In the genomic region with DNA sequence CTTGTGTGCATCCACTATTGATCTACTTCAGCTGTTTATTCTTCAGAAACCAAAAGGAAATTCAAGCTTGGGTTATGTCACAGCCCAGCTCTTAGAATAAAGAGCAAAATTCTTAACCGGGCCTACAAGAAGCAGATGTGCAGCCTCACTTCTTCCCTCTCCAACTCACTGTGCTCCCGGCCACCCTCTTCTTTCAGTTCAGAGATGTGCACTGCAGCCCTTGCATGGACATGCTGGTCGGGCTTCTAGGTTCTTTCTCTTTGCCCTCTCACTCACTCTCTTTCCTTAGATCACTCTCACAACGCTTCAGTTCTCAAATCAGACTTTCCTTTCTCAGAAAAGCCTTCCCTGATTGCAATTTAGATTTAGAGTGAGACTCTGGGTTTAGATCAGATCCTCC, we compare ENCODE assay signal across 1 cellular context.
TF ChIP-seq lines count a peak whose summit lies in the region.

No MANE protein-coding gene starts in this region.

TF ChIP-seq in K562, 482 proteins besides CTCF, POLR2A, EP300 and RAD21 (continued from another document):
- TF ChIP-seq, protein P1, sequence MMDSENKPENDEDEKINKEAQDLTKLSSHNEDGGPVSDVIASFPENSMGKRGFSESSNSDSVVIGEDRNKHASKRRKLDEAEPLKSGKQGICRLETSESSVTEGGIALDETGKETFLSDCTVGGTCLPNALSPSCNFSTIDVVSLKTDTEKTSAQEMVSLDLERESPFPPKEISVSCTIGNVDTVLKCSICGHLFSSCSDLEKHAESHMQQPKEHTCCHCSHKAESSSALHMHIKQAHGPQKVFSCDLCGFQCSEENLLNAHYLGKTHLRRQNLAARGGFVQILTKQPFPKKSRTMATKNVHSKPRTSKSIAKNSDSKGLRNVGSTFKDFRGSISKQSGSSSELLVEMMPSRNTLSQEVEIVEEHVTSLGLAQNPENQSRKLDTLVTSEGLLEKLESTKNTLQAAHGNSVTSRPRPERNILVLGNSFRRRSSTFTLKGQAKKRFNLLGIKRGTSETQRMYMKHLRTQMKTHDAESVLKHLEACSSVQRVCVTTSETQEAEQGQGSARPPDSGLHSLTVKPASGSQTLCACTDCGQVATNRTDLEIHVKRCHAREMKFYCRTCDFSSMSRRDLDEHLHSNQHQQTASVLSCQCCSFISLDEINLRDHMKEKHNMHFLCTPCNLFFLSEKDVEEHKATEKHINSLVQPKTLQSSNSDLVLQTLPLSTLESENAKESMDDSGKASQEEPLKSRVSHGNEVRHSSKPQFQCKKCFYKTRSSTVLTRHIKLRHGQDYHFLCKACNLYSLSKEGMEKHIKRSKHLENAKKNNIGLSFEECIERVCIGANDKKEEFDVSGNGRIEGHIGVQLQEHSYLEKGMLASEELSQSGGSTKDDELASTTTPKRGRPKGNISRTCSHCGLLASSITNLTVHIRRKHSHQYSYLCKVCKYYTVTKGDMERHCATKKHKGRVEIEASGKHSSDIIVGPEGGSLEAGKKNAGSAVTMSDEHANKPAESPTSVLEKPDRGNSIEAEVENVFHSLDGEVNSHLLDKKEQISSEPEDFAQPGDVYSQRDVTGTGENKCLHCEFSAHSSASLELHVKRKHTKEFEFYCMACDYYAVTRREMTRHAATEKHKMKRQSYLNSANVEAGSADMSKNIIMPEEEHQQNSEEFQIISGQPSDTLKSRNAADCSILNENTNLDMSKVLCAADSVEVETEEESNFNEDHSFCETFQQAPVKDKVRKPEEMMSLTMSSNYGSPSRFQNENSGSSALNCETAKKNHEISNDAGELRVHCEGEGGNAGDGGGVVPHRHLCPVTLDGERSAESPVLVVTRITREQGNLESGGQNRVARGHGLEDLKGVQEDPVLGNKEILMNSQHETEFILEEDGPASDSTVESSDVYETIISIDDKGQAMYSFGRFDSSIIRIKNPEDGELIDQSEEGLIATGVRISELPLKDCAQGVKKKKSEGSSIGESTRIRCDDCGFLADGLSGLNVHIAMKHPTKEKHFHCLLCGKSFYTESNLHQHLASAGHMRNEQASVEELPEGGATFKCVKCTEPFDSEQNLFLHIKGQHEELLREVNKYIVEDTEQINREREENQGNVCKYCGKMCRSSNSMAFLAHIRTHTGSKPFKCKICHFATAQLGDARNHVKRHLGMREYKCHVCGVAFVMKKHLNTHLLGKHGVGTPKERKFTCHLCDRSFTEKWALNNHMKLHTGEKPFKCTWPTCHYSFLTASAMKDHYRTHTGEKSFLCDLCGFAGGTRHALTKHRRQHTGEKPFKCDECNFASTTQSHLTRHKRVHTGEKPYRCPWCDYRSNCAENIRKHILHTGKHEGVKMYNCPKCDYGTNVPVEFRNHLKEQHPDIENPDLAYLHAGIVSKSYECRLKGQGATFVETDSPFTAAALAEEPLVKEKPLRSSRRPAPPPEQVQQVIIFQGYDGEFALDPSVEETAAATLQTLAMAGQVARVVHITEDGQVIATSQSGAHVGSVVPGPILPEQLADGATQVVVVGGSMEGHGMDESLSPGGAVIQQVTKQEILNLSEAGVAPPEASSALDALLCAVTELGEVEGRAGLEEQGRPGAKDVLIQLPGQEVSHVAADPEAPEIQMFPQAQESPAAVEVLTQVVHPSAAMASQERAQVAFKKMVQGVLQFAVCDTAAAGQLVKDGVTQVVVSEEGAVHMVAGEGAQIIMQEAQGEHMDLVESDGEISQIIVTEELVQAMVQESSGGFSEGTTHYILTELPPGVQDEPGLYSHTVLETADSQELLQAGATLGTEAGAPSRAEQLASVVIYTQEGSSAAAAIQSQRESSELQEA (IDR thresholded peaks at IDR 0.05; ENCODE audit: low read depth) = no peak
- TF ChIP-seq LARP7 (IDR thresholded peaks at IDR 0.05) (no peak), ILF3 (IDR thresholded peaks at IDR 0.05; ENCODE audit: borderline replicate concordance) (no peak), MEF2A (IDR thresholded peaks at IDR 0.05; ENCODE audit: control insufficient read depth, low read depth, low read length) (no peak), TEAD4 (IDR thresholded peaks at IDR 0.05; ENCODE audit: low read length) (no peak), TEAD4 (CRISPR knock-in tag; IDR thresholded peaks at IDR 0.05; ENCODE audit: borderline replicate concordance) (no peak), ZNF431 (CRISPR knock-in tag; IDR thresholded peaks at IDR 0.05) (no peak)
- TF ChIP-seq, protein P2, sequence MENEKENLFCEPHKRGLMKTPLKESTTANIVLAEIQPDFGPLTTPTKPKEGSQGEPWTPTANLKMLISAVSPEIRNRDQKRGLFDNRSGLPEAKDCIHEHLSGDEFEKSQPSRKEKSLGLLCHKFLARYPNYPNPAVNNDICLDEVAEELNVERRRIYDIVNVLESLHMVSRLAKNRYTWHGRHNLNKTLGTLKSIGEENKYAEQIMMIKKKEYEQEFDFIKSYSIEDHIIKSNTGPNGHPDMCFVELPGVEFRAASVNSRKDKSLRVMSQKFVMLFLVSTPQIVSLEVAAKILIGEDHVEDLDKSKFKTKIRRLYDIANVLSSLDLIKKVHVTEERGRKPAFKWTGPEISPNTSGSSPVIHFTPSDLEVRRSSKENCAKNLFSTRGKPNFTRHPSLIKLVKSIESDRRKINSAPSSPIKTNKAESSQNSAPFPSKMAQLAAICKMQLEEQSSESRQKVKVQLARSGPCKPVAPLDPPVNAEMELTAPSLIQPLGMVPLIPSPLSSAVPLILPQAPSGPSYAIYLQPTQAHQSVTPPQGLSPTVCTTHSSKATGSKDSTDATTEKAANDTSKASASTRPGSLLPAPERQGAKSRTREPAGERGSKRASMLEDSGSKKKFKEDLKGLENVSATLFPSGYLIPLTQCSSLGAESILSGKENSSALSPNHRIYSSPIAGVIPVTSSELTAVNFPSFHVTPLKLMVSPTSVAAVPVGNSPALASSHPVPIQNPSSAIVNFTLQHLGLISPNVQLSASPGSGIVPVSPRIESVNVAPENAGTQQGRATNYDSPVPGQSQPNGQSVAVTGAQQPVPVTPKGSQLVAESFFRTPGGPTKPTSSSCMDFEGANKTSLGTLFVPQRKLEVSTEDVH (IDR thresholded peaks at IDR 0.05; ENCODE audit: low read depth, partially characterized antibody) = no peak
